24 cellular contexts compared by ENCODE assay signal in the genomic region with DNA sequence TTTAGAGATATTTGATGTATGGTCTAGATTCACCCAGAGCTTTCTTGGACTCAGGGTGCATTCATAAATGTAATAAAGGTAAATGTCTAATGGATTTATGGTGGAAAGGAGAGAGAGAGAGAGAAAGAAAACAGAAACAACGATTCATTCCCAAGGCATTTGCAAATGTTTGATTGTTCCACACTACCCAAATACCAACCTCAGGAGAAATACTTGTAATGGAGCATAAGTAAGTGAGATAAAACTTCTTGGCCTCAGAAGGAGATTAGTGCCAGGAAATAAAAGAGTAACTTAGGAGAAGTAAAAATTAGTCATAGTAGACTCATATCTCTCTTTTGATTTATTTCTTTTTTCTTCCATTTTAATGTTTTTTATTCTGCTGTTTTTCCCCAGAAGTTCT. TPM values are rescaled to one million over a fixed set of nuclear protein-coding genes. Genes with fewer than 3 reads are reported as not detected.
DNase-seq lines count a peak whose midpoint lies in the region; ATAC-seq and TF ChIP-seq lines count a peak whose summit lies in the region.
"Had no signal": no experiment of that assay in that cellular context is flagged by ENCODE, and none has a peak within 500 bp of the region (broad histone marks: within the 10 kb centered on the region; RNA-seq: fewer than 3 reads in every experiment).

No MANE protein-coding gene starts in this region.

- no peak overlapping the region for H3K27ac Mint-ChIP-seq in immature natural killer cell
- H3K27ac Mint-ChIP-seq: activated naive CD8-positive, alpha-beta T cell had no signal

- peak; percentile 78 for ATAC-seq in SK-N-SH treated with all-trans-retinoic acid at 6 μM for 48 hours
- ATAC-seq in mucosa of descending colon, result no peak
- ATAC-seq: GM12878 had no signal

- no peaks in the 10 kb centered on the region for H4K20me1 ChIP-seq in fibroblast of lung (ENCODE audit: control insufficient read depth, extremely low read depth, insufficient read depth, low read length)
- no peaks in the 10 kb centered on the region for H4K20me1 ChIP-seq in osteoblast (ENCODE audit: insufficient read depth, low read length)

- no peak overlapping the region for H3K4me3 ChIP-seq in fibroblast of lung (replicated peaks in 1 of 4; ENCODE audit: control extremely low read depth in 1 of 4, insufficient read depth in 1 of 4, low read depth in 3 of 4, low read length in 4 of 4)
- H3K4me3 ChIP-seq in osteoblast (ENCODE audit: insufficient read depth, low read length), result no peak overlapping the region
- no peak overlapping the region for H3K4me3 ChIP-seq in mucosa of descending colon
- no peak overlapping the region for H3K4me3 ChIP-seq in thyroid gland (replicated peaks in 1 of 3)
- H3K4me3 ChIP-seq: GM12878, left ventricle myocardium inferior, PC-9, SJCRH30 had no signal

- peaks cover 8 to 13% of the 10 kb centered on the region in 2 donors for H3K4me1 Mint-ChIP-seq in immature natural killer cell

- H3K27ac ChIP-seq in fibroblast of lung (ENCODE audit: insufficient read depth, low read length), result no peak overlapping the region
- H3K27ac ChIP-seq in osteoblast (ENCODE audit: low read depth, low read length), result no peak overlapping the region
- no peak overlapping the region for H3K27ac ChIP-seq in thyroid gland
- H3K27ac ChIP-seq: left ventricle myocardium inferior, parathyroid adenoma, PC-9, SJCRH30 had no signal

- peak; percentile 60 for DNase-seq in EH (ENCODE audit: low read depth)
- peak; percentile 33 to 94 for DNase-seq in fibroblast of lung (ENCODE audit: low read depth in 2 of 2)
- peak; percentile 78 for DNase-seq in osteoblast (ENCODE audit: insufficient read length, low spot score, missing footprints)
- no peak for DNase-seq in immature natural killer cell
- no peak for DNase-seq in mucosa of descending colon
- DNase-seq in thyroid gland, result no peak
- DNase-seq in NCI-H446 (lab: John Stamatoyannopoulos, UW), result no peak
- DNase-seq: activated T-cell treated with anti-CD3 and anti-CD28 coated beads, Interleukin-2, amount 50 U/mL, for 48 hours; BE2C; Calu3; cerebellar nuclear complex; effector memory CD4-positive, alpha-beta T cell; GDM1; left ventricle myocardium inferior; NCI-H1105 treated with DMSO at 0.1 percent for 48 hours; NCI-H2107; NCI-H69; SJCRH30; stimulated activated CD4-positive, alpha-beta T cell treated with anti-CD3 and anti-CD28 coated beads, Interleukin-4, amount 100 ng/mL, for 1 hour had no signal

- 67 to 79% methylated on average over 1 of the region's 1 CpG for WGBS in thyroid gland, 2 donors

- no peaks in the 10 kb centered on the region for H3K9me3 Mint-ChIP-seq in immature natural killer cell

- peaks cover 2 to 7% (median 4%) of the 10 kb centered on the region in 3 donors for H3K27me3 Mint-ChIP-seq in immature natural killer cell (ENCODE audit: low read depth in 3 of 3)
- H3K27me3 Mint-ChIP-seq: activated naive CD8-positive, alpha-beta T cell had no signal

- H3K36me3 Mint-ChIP-seq in immature natural killer cell, result no peaks in the 10 kb centered on the region
- H3K36me3 Mint-ChIP-seq: activated naive CD8-positive, alpha-beta T cell had no signal

- no peaks in the 10 kb centered on the region for H3K4me1 ChIP-seq in fibroblast of lung (ENCODE audit: control insufficient read depth, extremely low read depth, insufficient read depth, low read length)
- H3K4me1 ChIP-seq in osteoblast (ENCODE audit: insufficient read depth, low read length), result peaks cover 18% of the 10 kb centered on the region
- H3K4me1 ChIP-seq in mucosa of descending colon (ENCODE audit: low read depth), result no peaks in the 10 kb centered on the region
- peaks cover 0 to 4% of the 10 kb centered on the region in 2 donors for H3K4me1 ChIP-seq in thyroid gland
- H3K4me1 ChIP-seq: BE2C, parathyroid adenoma, SJCRH30 had no signal

- H2AFZ ChIP-seq in fibroblast of lung (ENCODE audit: low read length) (no peak overlapping the region), osteoblast (ENCODE audit: low read length) (no peak overlapping the region)
- H2AFZ ChIP-seq: parathyroid adenoma, PC-9 had no signal

- H3K79me2 ChIP-seq in fibroblast of lung (ENCODE audit: control insufficient read depth, insufficient read depth, low read length), result no peaks in the 10 kb centered on the region
- no peaks in the 10 kb centered on the region for H3K79me2 ChIP-seq in osteoblast (ENCODE audit: insufficient read depth, low read length)
- H3K79me2 ChIP-seq: parathyroid adenoma had no signal

- intact Hi-C loops in mucosa of descending colon (cut with DNase I, micrococcal nuclease) (no loop called here), thyroid gland (cut with DNase I) (no loop called here)

- H3K36me3 ChIP-seq in fibroblast of lung (ENCODE audit: control insufficient read depth, insufficient read depth, low read length) (no peaks in the 10 kb centered on the region), osteoblast (ENCODE audit: insufficient read depth, low read length) (no peaks in the 10 kb centered on the region), mucosa of descending colon (ENCODE audit: low read depth) (no peaks in the 10 kb centered on the region), thyroid gland (no peaks in the 10 kb centered on the region)
- H3K36me3 ChIP-seq: BE2C, left ventricle myocardium inferior, SJCRH30 had no signal

- H3K9ac ChIP-seq in fibroblast of lung (ENCODE audit: insufficient read depth, low read length), result no peak overlapping the region
- H3K9ac ChIP-seq: parathyroid adenoma had no signal

- TF ChIP-seq POLR2A in thyroid gland (IDR thresholded peaks at IDR 0.05), result no peak

- no peak overlapping the region for H3K4me3 Mint-ChIP-seq in immature natural killer cell
- H3K4me3 Mint-ChIP-seq: activated naive CD8-positive, alpha-beta T cell had no signal

- H3K27me3 ChIP-seq in fibroblast of lung (ENCODE audit: control insufficient read depth, insufficient read depth, low read length) (no peaks in the 10 kb centered on the region), osteoblast (ENCODE audit: insufficient read depth, low read length) (peaks cover 4% of the 10 kb centered on the region), thyroid gland (no peaks in the 10 kb centered on the region)
- H3K27me3 ChIP-seq: BE2C, SJCRH30 had no signal

- no peak for TF ChIP-seq CTCF in fibroblast of lung (conservative IDR thresholded peaks at IDR 0.05 in 1 of 2, IDR thresholded peaks at IDR 0.05 in 1 of 2; ENCODE audit: low read depth in 1 of 2, low read length in 2 of 2)
- no peak for TF ChIP-seq CTCF in osteoblast (IDR thresholded peaks at IDR 0.05; ENCODE audit: extremely low read depth, low read depth, low read length)
- no peak for TF ChIP-seq CTCF in mucosa of descending colon (IDR thresholded peaks at IDR 0.05)
- no peak for TF ChIP-seq CTCF in thyroid gland (IDR thresholded peaks at IDR 0.05)

- H3K4me2 ChIP-seq in fibroblast of lung (ENCODE audit: extremely low read depth, insufficient read depth, low read length) (no peak overlapping the region), osteoblast (ENCODE audit: insufficient read depth, low read length) (peak overlapping the region; percentile 34)
- H3K4me2 ChIP-seq: PC-9 had no signal

- no peaks in the 10 kb centered on the region for H3K9me3 ChIP-seq in fibroblast of lung (ENCODE audit: control insufficient read depth, insufficient read depth, low read depth, low read length)
- no peaks in the 10 kb centered on the region for H3K9me3 ChIP-seq in osteoblast (ENCODE audit: low read depth, low read length)
- no peaks in the 10 kb centered on the region for H3K9me3 ChIP-seq in mucosa of descending colon
- no peaks in the 10 kb centered on the region for H3K9me3 ChIP-seq in thyroid gland
- H3K9me3 ChIP-seq: BE2C, left ventricle myocardium inferior, SJCRH30 had no signal

TF ChIP-seq in SK-N-SH treated with all-trans-retinoic acid at 6 μM for 48 hours, 23 proteins besides CTCF, POLR2A, EP300 and RAD21:
- TF ChIP-seq ZNF70 (CRISPR knock-in tag; IDR thresholded peaks at IDR 0.05) (no peak), ISL1 (CRISPR knock-in tag; IDR thresholded peaks at IDR 0.05) (peak; percentile 88), PPARA (CRISPR knock-in tag; IDR thresholded peaks at IDR 0.05; ENCODE audit: borderline replicate concordance) (no peak)

RNA-seq across cellular contexts. Expression of gene DGKH, which starts 40.6 kb away (rescaled TPM):
- total RNA-seq in fibroblast of lung, result 5.6 and 7.9 TPM in 2 replicates
- 4.3 and 6.1 TPM in 2 replicates for polyA plus RNA-seq in fibroblast of lung
- polyA plus RNA-seq in fibroblast of lung (2012), result 2.3 and 4.1 TPM in 2 replicates
- 7.8 and 16.2 TPM in 2 replicates for polyA minus RNA-seq in fibroblast of lung (ENCODE audit: low replicate concordance)
- 8.7 and 11.8 TPM in 2 replicates for total RNA-seq in osteoblast
- polyA plus RNA-seq in immature natural killer cell, result 1 to 10 TPM in 1 of 3 donors, under 1 TPM in 1, not detected in 1; 0.03 to 1.1 TPM
- 10 to 100 TPM; 18.8 to 27.0 (median 26.3) TPM for total RNA-seq in mucosa of descending colon
- 10 to 100 TPM in 3 of 4 donors, 1 to 10 TPM in 1; 7.9 to 15.9 (median 12.4) TPM for total RNA-seq in thyroid gland

RNA-seq across cellular contexts. Expression of gene VWA8, which starts 46.9 kb away (rescaled TPM):
- 24.1 and 29.9 TPM in 2 replicates for total RNA-seq in fibroblast of lung
- 12.6 and 13.7 TPM in 2 replicates for polyA plus RNA-seq in fibroblast of lung
- 7.4 and 8.1 TPM in 2 replicates for polyA plus RNA-seq in fibroblast of lung (2012)
- 5.0 and 5.9 TPM in 2 replicates for polyA minus RNA-seq in fibroblast of lung (ENCODE audit: low replicate concordance)
- 21.4 and 23.0 TPM in 2 replicates for total RNA-seq in osteoblast
- 1 to 10 TPM; 3.0 to 4.9 (median 3.2) TPM for polyA plus RNA-seq in immature natural killer cell
- 10 to 100 TPM; 19.1 to 31.5 (median 27.0) TPM for total RNA-seq in mucosa of descending colon
- 10 to 100 TPM; 27.1 to 39.7 (median 30.4) TPM for total RNA-seq in thyroid gland

Comparison
In these comparisons a context has a peak if more than half of its experiments do, and no peak if none do; other contexts are left out.
1. DNase-seq: peak in EH (single experiment), fibroblast of lung (2 of 2) and osteoblast (single experiment); none in immature natural killer cell (0 of 3), mucosa of descending colon (0 of 3), thyroid gland (0 of 2) and NCI-H446 (0 of 2).